In genomic region chr4:26863512-26863911, GRCh38 we compare ENCODE assay signal across 11 cellular contexts. TPM values are rescaled to one million over a fixed set of nuclear protein-coding genes. Genes with fewer than 3 reads are reported as not detected.
DNase-seq lines count a peak whose midpoint lies in the region; ATAC-seq, FAIRE-seq and TF ChIP-seq lines count a peak whose summit lies in the region.
"Had no signal": no experiment of that assay in that cellular context is flagged by ENCODE, and none has a peak within 500 bp of the region (broad histone marks: within the 10 kb centered on the region; RNA-seq: fewer than 3 reads in every experiment).

No MANE protein-coding gene starts in this region.

- intact Hi-C loops in CD4-positive, alpha-beta T cell (cut with DNase I, micrococcal nuclease) = loop anchor here (2.0 to 10.0 kb wide), 7 partner anchors 17 to 1009 kb away; partner anchors contain the start of genes RBPJ (in 1 of the 2) and TBC1D19 (in 1 of the 2)
- intact Hi-C loops in natural killer cell (cut with micrococcal nuclease) = loop anchor here (5.0 kb wide), 3 partner anchors 44 to 281 kb away; partner anchors contain the start of gene TBC1D19

- no peaks in the 10 kb centered on the region for H3K9me3 Mint-ChIP-seq in CD4-positive, alpha-beta T cell
- H3K9me3 Mint-ChIP-seq in IgD-negative memory B cell = no peaks in the 10 kb centered on the region
- no peaks in the 10 kb centered on the region for H3K9me3 Mint-ChIP-seq in astrocyte (ENCODE audit: unreplicated experiment)
- no peaks in the 10 kb centered on the region for H3K9me3 Mint-ChIP-seq in natural killer cell
- H3K9me3 Mint-ChIP-seq in chondrocyte (ENCODE audit: low read depth) = no peaks in the 10 kb centered on the region

- H3K4me3 ChIP-seq in astrocyte (ENCODE audit: insufficient read depth, low read depth, low read length) (no peak overlapping the region), Peyer's patch (peak overlapping the region in 1 of 4 donors; percentile 96)
- H3K4me3 ChIP-seq: body of pancreas had no signal

- TF ChIP-seq POLR2A in Peyer's patch (IDR thresholded peaks at IDR 0.05) = no peak

- H3K36me3 Mint-ChIP-seq in CD4-positive, alpha-beta T cell (ENCODE audit: low read depth) = peaks cover 18% of the 10 kb centered on the region
- H3K36me3 Mint-ChIP-seq in IgD-negative memory B cell (no peaks in the 10 kb centered on the region), astrocyte (ENCODE audit: low read depth, unreplicated experiment) (no peaks in the 10 kb centered on the region), natural killer cell (no peaks in the 10 kb centered on the region), chondrocyte (ENCODE audit: low read depth) (no peaks in the 10 kb centered on the region)

- peaks cover 72% of the 10 kb centered on the region for H3K4me1 Mint-ChIP-seq in CD4-positive, alpha-beta T cell (ENCODE audit: low read depth)
- H3K4me1 Mint-ChIP-seq in IgD-negative memory B cell (peaks cover 47 to 62% (median 59%) of the 10 kb centered on the region in 3 donors), astrocyte (ENCODE audit: low read depth, unreplicated experiment) (peaks cover 17% of the 10 kb centered on the region), natural killer cell (peaks cover 74 to 75% of the 10 kb centered on the region in 2 donors), chondrocyte (ENCODE audit: low read depth) (peaks cover 29% of the 10 kb centered on the region)

- H3K27ac Mint-ChIP-seq in CD4-positive, alpha-beta T cell = peak overlapping the region; percentile 23
- H3K27ac Mint-ChIP-seq in IgD-negative memory B cell (peak overlapping the region in 1 of 3 donors; percentile 3), astrocyte (ENCODE audit: unreplicated experiment) (no peak overlapping the region), natural killer cell (peak overlapping the region; percentile 35 to 57), chondrocyte (ENCODE audit: unreplicated experiment) (no peak overlapping the region)

- peak overlapping the region; percentile 78 for H3K4me3 Mint-ChIP-seq in CD4-positive, alpha-beta T cell
- H3K4me3 Mint-ChIP-seq in IgD-negative memory B cell = peak overlapping the region; percentile 16 to 67 (median 38)
- H3K4me3 Mint-ChIP-seq in astrocyte (ENCODE audit: unreplicated experiment) = no peak overlapping the region
- H3K4me3 Mint-ChIP-seq in natural killer cell = peak overlapping the region; percentile 58
- H3K4me3 Mint-ChIP-seq in chondrocyte (ENCODE audit: unreplicated experiment) = no peak overlapping the region

- no peak for DNase-seq in CD4-positive, alpha-beta T cell
- DNase-seq in astrocyte (ENCODE audit: low read depth) = no peak
- no peak for DNase-seq in natural killer cell
- DNase-seq in chondrocyte (ENCODE audit: low spot score) = no peak
- no peak for DNase-seq in Peyer's patch
- no peak for DNase-seq in GM13977 (ENCODE audit: low spot score)
- DNase-seq: activated CD4-positive, CD25-positive, alpha-beta regulatory T cell treated with anti-CD3 and anti-CD28 coated beads, Interleukin-2, amount 50 U/mL, for 72 hours; body of pancreas had no signal

- H3K79me2 ChIP-seq in astrocyte (ENCODE audit: insufficient read depth, low read length) = peaks cover 69% of the 10 kb centered on the region

- no peaks in the 10 kb centered on the region for H3K27me3 Mint-ChIP-seq in CD4-positive, alpha-beta T cell
- H3K27me3 Mint-ChIP-seq in IgD-negative memory B cell (no peaks in the 10 kb centered on the region), astrocyte (ENCODE audit: low read depth, unreplicated experiment) (no peaks in the 10 kb centered on the region), natural killer cell (ENCODE audit: low read depth in 2 of 2) (no peaks in the 10 kb centered on the region), chondrocyte (ENCODE audit: low read depth) (no peaks in the 10 kb centered on the region)

- H2AFZ ChIP-seq in astrocyte (ENCODE audit: low read depth, low read length) = no peak overlapping the region

- POLR2A ChIA-PET in CD4-positive, alpha-beta T cell (lab: Charles Lee) = interaction anchor here (0.7 to 3.4 kb wide), 4 partner anchors 9 to 142 kb away, joined by 3 to 29 read pairs (median 4); no protein-coding TSS in a partner anchor

- H3K4me1 ChIP-seq in astrocyte (ENCODE audit: insufficient read depth, low read length) (peaks cover 12% of the 10 kb centered on the region), Peyer's patch (peaks cover 0 to 38% (median 13%) of the 10 kb centered on the region in 4 donors)

- no peak for ATAC-seq in CD4-positive, alpha-beta T cell (ENCODE audit: poor library complexity)
- ATAC-seq in natural killer cell (no peak), HG02884 (IDR thresholded peaks at IDR 0.05; ENCODE audit: unreplicated experiment) (no peak)
- ATAC-seq: body of pancreas had no signal

- H3K4me2 ChIP-seq in astrocyte (ENCODE audit: low read length) = peak overlapping the region; percentile 52

- FAIRE-seq in astrocyte (lab: Jason Lieb, UNC) = no peak
- FAIRE-seq: H54 had no signal

- CTCF ChIA-PET in CD4-positive, alpha-beta T cell (lab: Charles Lee) = no interaction called here

- H3K36me3 ChIP-seq in astrocyte (ENCODE audit: insufficient read depth, low read length) (no peaks in the 10 kb centered on the region), Peyer's patch (no peaks in the 10 kb centered on the region)

- H3K9me3 ChIP-seq in CD4-positive, alpha-beta T cell (ENCODE audit: control insufficient read depth, low read length) = no peaks in the 10 kb centered on the region
- H3K9me3 ChIP-seq in astrocyte (ENCODE audit: insufficient read depth, low read depth, low read length) = no peaks in the 10 kb centered on the region
- H3K9me3 ChIP-seq in Peyer's patch = no peaks in the 10 kb centered on the region
- H3K9me3 ChIP-seq: body of pancreas had no signal

- no peak overlapping the region for H3K27ac ChIP-seq in CD4-positive, alpha-beta T cell (ENCODE audit: low read depth, low read length)
- no peak overlapping the region for H3K27ac ChIP-seq in astrocyte (ENCODE audit: low read depth, low read length)
- H3K27ac ChIP-seq in Peyer's patch = no peak overlapping the region

- H3K27me3 ChIP-seq in CD4-positive, alpha-beta T cell (ENCODE audit: control insufficient read depth, insufficient read depth, low read length) = no peaks in the 10 kb centered on the region
- no peaks in the 10 kb centered on the region for H3K27me3 ChIP-seq in astrocyte (ENCODE audit: insufficient read depth, low read length)
- no peaks in the 10 kb centered on the region for H3K27me3 ChIP-seq in Peyer's patch
- H3K27me3 ChIP-seq: body of pancreas had no signal

- peaks cover 27% of the 10 kb centered on the region for H4K20me1 ChIP-seq in astrocyte (ENCODE audit: insufficient read depth, low read length)

- no peak overlapping the region for H3K9ac ChIP-seq in astrocyte (ENCODE audit: low read length)

- in situ Hi-C loops in GM13977 (cut with MboI; ENCODE audit: low pct_unique_long_range_greater_than_20kb, low sequenced_read_pairs, unreplicated experiment) = no loop called here

- TF ChIP-seq CTCF in CD4-positive, alpha-beta T cell (IDR thresholded peaks at IDR 0.05) = no peak
- TF ChIP-seq CTCF in astrocyte (IDR thresholded peaks at IDR 0.05; ENCODE audit: insufficient read depth, low read depth, low read length) (no peak), natural killer cell (IDR thresholded peaks at IDR 0.05) (no peak), chondrocyte (IDR thresholded peaks at IDR 0.05) (no peak), Peyer's patch (IDR thresholded peaks at IDR 0.05) (no peak), GM13977 (IDR thresholded peaks at IDR 0.05; ENCODE audit: extremely low read depth, insufficient read depth, missing control alignments) (no peak)

RNA-seq across cellular contexts. Expression of gene STIM2, which starts 2.9 kb away (rescaled TPM):
- 10 to 100 TPM; 53.7 to 54.9 TPM for total RNA-seq in CD4-positive, alpha-beta T cell
- 22.4 TPM for polyA plus RNA-seq in IgD-negative memory B cell
- total RNA-seq in astrocyte (17.8 and 18.4 TPM in 2 replicates), natural killer cell (100 to 1,000 TPM in 2 of 3 donors, 10 to 100 TPM in 1; 98.3 to 104 (median 100) TPM), chondrocyte (10.8 to 20.8 TPM (median 13.5 TPM) in 3 replicates), Peyer's patch (10 to 100 TPM; 35.7 to 82.5 (median 39.2) TPM)

Comparison
In these comparisons a context has a peak if more than half of its experiments do, and no peak if none do; other contexts are left out.
1. H3K27ac Mint-ChIP-seq: peak in CD4-positive, alpha-beta T cell (single experiment) and natural killer cell (2 of 2); none in astrocyte (single experiment) and chondrocyte (single experiment).
2. H3K4me3 Mint-ChIP-seq: peak in CD4-positive, alpha-beta T cell (single experiment), IgD-negative memory B cell (4 of 4) and natural killer cell (single experiment); none in astrocyte (single experiment) and chondrocyte (single experiment).